22 cellular contexts compared by ENCODE assay signal in the genomic region with DNA sequence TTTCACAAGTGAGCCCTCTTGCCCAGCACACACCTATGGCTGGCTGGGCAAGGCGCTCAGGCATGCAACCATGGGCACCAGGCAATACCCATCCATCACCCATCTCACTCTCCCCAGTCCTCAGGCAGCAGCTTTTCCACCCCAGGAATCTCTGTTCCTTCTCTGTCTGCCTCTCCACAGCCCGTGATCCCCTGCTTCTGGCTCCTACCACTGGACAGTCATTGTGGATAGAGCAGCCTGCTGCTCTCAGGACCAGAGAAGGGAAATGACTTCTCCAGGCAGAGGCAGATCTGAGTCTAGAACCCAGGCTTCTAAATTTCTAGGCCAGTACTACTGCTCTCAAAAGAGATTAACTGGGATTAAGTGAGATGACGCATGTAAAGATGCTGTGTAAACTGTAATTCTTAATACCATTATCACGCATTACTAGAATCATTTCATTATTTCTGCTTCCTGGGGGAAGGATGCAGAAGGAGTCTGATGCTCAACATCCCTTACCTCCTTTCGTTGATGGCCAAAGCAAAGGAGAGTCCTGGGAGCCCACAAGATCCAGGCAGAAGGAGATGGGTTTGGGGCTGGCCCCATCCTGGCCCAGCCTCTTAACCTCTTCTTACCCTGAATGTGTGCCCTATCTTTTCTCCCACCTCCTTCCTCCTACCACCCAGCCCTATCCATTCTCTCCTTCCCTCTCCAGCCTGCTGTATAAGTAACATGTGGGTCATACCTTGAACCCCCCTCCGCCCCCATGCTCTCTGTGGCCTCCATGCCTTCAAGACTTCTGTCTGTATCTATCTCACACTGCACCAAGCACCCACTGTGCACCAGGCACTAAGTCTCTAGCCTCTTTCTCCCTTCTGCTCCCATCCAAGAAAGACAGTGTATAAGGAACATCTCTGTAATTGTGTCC. TPM values are rescaled to one million over a fixed set of nuclear protein-coding genes. Genes with fewer than 3 reads are reported as not detected.
"Had no signal": no experiment of that assay in that cellular context is flagged by ENCODE, and none has a peak within 500 bp of the region (broad histone marks: within the 10 kb centered on the region; RNA-seq: fewer than 3 reads in every experiment).

No MANE protein-coding gene starts in this region.

- ATAC-seq: activated CD4-positive, CD25-positive, alpha-beta regulatory T cell treated with anti-CD3 and anti-CD28 coated beads, Interleukin-2, amount 50 U/mL, for 24 hours; activated T-cell treated with anti-CD3 and anti-CD28 coated beads, Interleukin-2, amount 50 U/mL, for 72 hours; effector memory CD8-positive, alpha-beta T cell; upper lobe of right lung had no signal

- H3K36me3 ChIP-seq: ovary, sigmoid colon, thoracic aorta, upper lobe of right lung had no signal

- H3K4me3 ChIP-seq: ovary, sigmoid colon, thoracic aorta, upper lobe of right lung had no signal

- H3K9me3 Mint-ChIP-seq: activated naive CD4-positive, alpha-beta T cell treated with anti-CD3 and anti-CD28 coated beads, Interleukin-2, amount 50 U/mL, for 24 hours; activated T-cell treated with anti-CD3 and anti-CD28 coated beads, Interleukin-2, amount 50 U/mL, for 72 hours; effector memory CD8-positive, alpha-beta T cell; memory B cell; neural crest cell; stimulated activated memory B cell treated with anti-CD40 and anti-IgM and Interleukin-4, amounts not matched to agents 10 μg/mL and 1 μg/mL and 100 μg/mL, for 72 hours had no signal

- H3K4me3 Mint-ChIP-seq: activated naive CD4-positive, alpha-beta T cell treated with anti-CD3 and anti-CD28 coated beads, Interleukin-2, amount 50 U/mL, for 24 hours; activated T-cell treated with anti-CD3 and anti-CD28 coated beads, Interleukin-2, amount 50 U/mL, for 72 hours; effector memory CD8-positive, alpha-beta T cell; memory B cell; neural crest cell; stimulated activated memory B cell treated with anti-CD40 and anti-IgM and Interleukin-4, amounts not matched to agents 10 μg/mL and 1 μg/mL and 100 μg/mL, for 72 hours had no signal

- H3K9me3 ChIP-seq: ovary, sigmoid colon, thoracic aorta, upper lobe of right lung had no signal

- H3K27ac Mint-ChIP-seq: activated naive CD4-positive, alpha-beta T cell treated with anti-CD3 and anti-CD28 coated beads, Interleukin-2, amount 50 U/mL, for 24 hours; activated T-cell treated with anti-CD3 and anti-CD28 coated beads, Interleukin-2, amount 50 U/mL, for 72 hours; effector memory CD8-positive, alpha-beta T cell; memory B cell; stimulated activated memory B cell treated with anti-CD40 and anti-IgM and Interleukin-4, amounts not matched to agents 10 μg/mL and 1 μg/mL and 100 μg/mL, for 72 hours had no signal

- DNase-seq: activated CD8-positive, alpha-beta memory T cell treated with anti-CD3 and anti-CD28 coated beads for 24 hours; activated CD8-positive, alpha-beta memory T cell treated with anti-CD3 and anti-CD28 coated beads, Interleukin-2, amount 50 U/mL, for 48 hours; activated gamma-delta T cell; activated T-cell treated with anti-CD3 and anti-CD28 coated beads, Interleukin-2, amount 50 U/mL, for 72 hours; effector memory CD8-positive, alpha-beta T cell; foreskin melanocyte; sigmoid colon; stimulated activated CD4-positive, alpha-beta T cell treated with anti-CD3 and anti-CD28 coated beads, Interleukin-4, amount 100 ng/mL, for 24 hours; upper lobe of right lung had no signal

- H3K27ac ChIP-seq: ovary, sigmoid colon, thoracic aorta, upper lobe of right lung had no signal

- H3K36me3 Mint-ChIP-seq: activated naive CD4-positive, alpha-beta T cell treated with anti-CD3 and anti-CD28 coated beads, Interleukin-2, amount 50 U/mL, for 24 hours; memory B cell; stimulated activated memory B cell treated with anti-CD40 and anti-IgM and Interleukin-4, amounts not matched to agents 10 μg/mL and 1 μg/mL and 100 μg/mL, for 72 hours had no signal

RNA-seq across cellular contexts. Expression of gene AQP5, which starts 4.8 kb away (rescaled TPM):
- total RNA-seq: activated T-cell treated with anti-CD3 and anti-CD28 coated beads, Interleukin-2, amount 50 U/mL, for 72 hours; fibroblast of lung; kidney epithelial cell; liver; mononuclear cell; sigmoid colon; T-helper 1 cell treated with Interleukin-12 subunit alpha and Interleukin-12 subunit beta and Interleukin-4 antibody, amounts not matched to agents 30 ng/mL and 1 ng/mL, for 36 hours had no signal
- polyA plus RNA-seq: fibroblast of lung, liver had no signal

RNA-seq across cellular contexts. Expression of gene AQP2, which starts 6.4 kb away (rescaled TPM):
- total RNA-seq: activated T-cell treated with anti-CD3 and anti-CD28 coated beads, Interleukin-2, amount 50 U/mL, for 72 hours; dermis microvascular lymphatic vessel endothelial cell; fibroblast of lung; kidney epithelial cell; liver; mononuclear cell; neural crest cell; sigmoid colon; T-helper 1 cell treated with Interleukin-12 subunit alpha and Interleukin-12 subunit beta and Interleukin-4 antibody, amounts not matched to agents 30 ng/mL and 1 ng/mL, for 36 hours; upper lobe of right lung had no signal
- polyA plus RNA-seq: fibroblast of lung, liver, sigmoid colon had no signal

RNA-seq across cellular contexts. Expression of gene AQP6, which starts 15.8 kb away (rescaled TPM):
- total RNA-seq: activated T-cell treated with anti-CD3 and anti-CD28 coated beads, Interleukin-2, amount 50 U/mL, for 72 hours; dermis microvascular lymphatic vessel endothelial cell; kidney epithelial cell; liver; mononuclear cell; T-helper 1 cell treated with Interleukin-12 subunit alpha and Interleukin-12 subunit beta and Interleukin-4 antibody, amounts not matched to agents 30 ng/mL and 1 ng/mL, for 36 hours; thoracic aorta had no signal
- polyA plus RNA-seq: fibroblast of lung had no signal

RNA-seq across cellular contexts. Expression of gene FAIM2, which starts 53.2 kb away (rescaled TPM):
- total RNA-seq: dermis microvascular lymphatic vessel endothelial cell, kidney epithelial cell, mononuclear cell had no signal
